In the genomic region with DNA sequence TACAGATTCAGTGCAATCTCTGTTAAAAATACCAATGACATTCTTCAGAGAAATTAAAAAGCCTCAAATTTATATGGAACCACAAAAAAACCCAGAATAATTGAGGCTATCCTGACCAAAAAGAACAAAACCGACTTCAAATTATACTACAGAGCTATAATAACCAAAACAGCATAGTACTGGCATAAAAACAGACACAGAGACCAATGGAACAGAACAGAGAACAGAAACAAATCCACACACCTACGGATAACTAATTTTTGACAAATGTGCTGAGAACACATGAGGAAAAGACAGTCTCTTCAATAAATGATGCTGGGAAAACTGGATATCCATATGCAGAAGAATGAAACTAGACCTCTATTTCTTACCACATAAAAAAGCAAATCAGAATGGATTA, we compare ENCODE assay signal across 8 cellular contexts. TPM values are rescaled to one million over a fixed set of nuclear protein-coding genes. Genes with fewer than 3 reads are reported as not detected.
DNase-seq lines count a peak whose midpoint lies in the region; ATAC-seq, FAIRE-seq and TF ChIP-seq lines count a peak whose summit lies in the region.
"Not testable (repeated sequence)": the region's sequence is repeated elsewhere in the genome, so short reads cannot be mapped to it uniquely, and the experiment has no call there.

No MANE protein-coding gene starts in this region.

- not testable (repeated sequence) for ATAC-seq in A549; activated B cell treated with CpG ODN at 0.5 μM for 24 hours (ENCODE audit: low read depth); naive B cell (ENCODE audit: low read depth in 2 of 2)

- 42% methylated on average over 2 of the region's 2 CpGs for WGBS in A549 (ENCODE audit: missing lambda C conversion rate)

- not testable (repeated sequence) for H3K4me3 ChIP-seq in A549; Caco-2 (ENCODE audit: low read depth, low read length)

- H3K4me2 ChIP-seq in A549 = not testable (repeated sequence)

- TF ChIP-seq POLR2A in A549 (IDR thresholded peaks at IDR 0.05; ENCODE audit: low read length) = not testable (repeated sequence)

- not testable (repeated sequence) for BruUV-seq in Caco-2 (replicated peaks; lab: Mats Ljungman, UMichigan)

- not testable (repeated sequence) for H3K27me3 ChIP-seq in Caco-2 (replicated peaks; ENCODE audit: control insufficient read depth, insufficient read depth, low read length)

- DNase-seq in A549 (ENCODE audit: low read depth in 1 of 2, low spot score in 1 of 2); Caco-2; activated B cell treated with CpG ODN at 0.5 μM for 24 hours; activated T-helper 2 cell treated with anti-CD3 and anti-CD28 coated beads, Interferon-gamma antibody, Interleukin-2, Interleukin-4, amounts not matched to agents 10 μg/mL and 5 μg/mL and 100 μg/mL, durations not matched to agents 14 hours and 24 hours and 36 hours (ENCODE audit: low spot score); chondrocyte (ENCODE audit: low spot score); naive B cell; nephron progenitor cell; type B pancreatic cell (ENCODE audit: extremely low spot score, unreplicated experiment): not testable (repeated sequence)

- POLR2A ChIA-PET in A549 (lab: Yijun Ruan, JAX); Caco-2 (lab: Charles Lee); activated B cell treated with CpG ODN at 0.5 μM for 24 hours (lab: Charles Lee): not testable (repeated sequence)

- not testable (repeated sequence) for H3K27ac Mint-ChIP-seq in Caco-2 (ENCODE audit: unreplicated experiment); activated B cell treated with CpG ODN at 0.5 μM for 24 hours; activated T-helper 2 cell treated with anti-CD3 and anti-CD28 coated beads, Interferon-gamma antibody, Interleukin-2, Interleukin-4, amounts not matched to agents 10 μg/mL and 5 μg/mL and 100 μg/mL, durations not matched to agents 14 hours and 24 hours and 36 hours; chondrocyte (ENCODE audit: unreplicated experiment); nephron progenitor cell; type B pancreatic cell
- peak overlapping the region in 1 of 6 donors; percentile 84 for H3K27ac Mint-ChIP-seq in naive B cell

- H3K9me3 ChIP-seq in A549 (peaks cover 87% of the 10 kb centered on the region), Caco-2 (peaks cover 18% of the 10 kb centered on the region)

- intact Hi-C loops in Caco-2 (cut with micrococcal nuclease; ENCODE audit: unreplicated experiment) = loop anchor here (10.0 kb wide), 1 partner anchor 105 kb away; the partner anchor contains the start of gene ZNF223
- intact Hi-C loops in activated B cell treated with CpG ODN at 0.5 μM for 24 hours (cut with micrococcal nuclease) = loop anchor here (2.0 kb wide), 1 partner anchor 53 kb away; the partner anchor contains the start of gene ZNF230
- intact Hi-C loops in activated T-helper 2 cell treated with anti-CD3 and anti-CD28 coated beads, Interferon-gamma antibody, Interleukin-2, Interleukin-4, amounts not matched to agents 10 μg/mL and 5 μg/mL and 100 μg/mL, durations not matched to agents 14 hours and 24 hours and 36 hours (cut with micrococcal nuclease) = not testable (repeated sequence)

- H3K4me3 Mint-ChIP-seq in Caco-2 (ENCODE audit: unreplicated experiment) (peak overlapping the region; percentile 30), activated B cell treated with CpG ODN at 0.5 μM for 24 hours (peak overlapping the region; percentile 30), chondrocyte (ENCODE audit: unreplicated experiment) (peak overlapping the region; percentile 17), naive B cell (peak overlapping the region in 6 of 8 donors; percentile 2 to 81 (median 28)), nephron progenitor cell (peak overlapping the region; percentile 58), type B pancreatic cell (peak overlapping the region; percentile 51)
- peak overlapping the region; percentile 43 for H3K4me3 Mint-ChIP-seq in activated T-helper 2 cell treated with anti-CD3 and anti-CD28 coated beads, Interferon-gamma antibody, Interleukin-2, Interleukin-4, amounts not matched to agents 10 μg/mL and 5 μg/mL and 100 μg/mL, durations not matched to agents 14 hours and 24 hours and 36 hours (ENCODE audit: low read depth)

- H3K4me1 ChIP-seq in A549, Caco-2: not testable (repeated sequence)

- not testable (repeated sequence) for H3K27ac ChIP-seq in A549

- peaks cover 17% of the 10 kb centered on the region for H3K27me3 Mint-ChIP-seq in Caco-2 (ENCODE audit: insufficient read depth, unreplicated experiment)
- peaks cover 16% of the 10 kb centered on the region for H3K27me3 Mint-ChIP-seq in activated B cell treated with CpG ODN at 0.5 μM for 24 hours
- not testable (repeated sequence) for H3K27me3 Mint-ChIP-seq in activated T-helper 2 cell treated with anti-CD3 and anti-CD28 coated beads, Interferon-gamma antibody, Interleukin-2, Interleukin-4, amounts not matched to agents 10 μg/mL and 5 μg/mL and 100 μg/mL, durations not matched to agents 14 hours and 24 hours and 36 hours (ENCODE audit: low read depth)
- peaks cover 11% of the 10 kb centered on the region for H3K27me3 Mint-ChIP-seq in chondrocyte (ENCODE audit: low read depth)
- peaks cover 33 to 43% (median 40%) of the 10 kb centered on the region in 3 donors for H3K27me3 Mint-ChIP-seq in naive B cell
- peaks cover 59% of the 10 kb centered on the region for H3K27me3 Mint-ChIP-seq in nephron progenitor cell (ENCODE audit: low read depth, poor library complexity)
- H3K27me3 Mint-ChIP-seq in type B pancreatic cell = peaks cover 30% of the 10 kb centered on the region

- not testable (repeated sequence) for TF ChIP-seq RAD21 in A549 (conservative IDR thresholded peaks at IDR 0.05 in 1 of 2, IDR thresholded peaks at IDR 0.05 in 1 of 2)

- peak; percentile 68 for FAIRE-seq in A549 (lab: Jason Lieb, UNC)

- TF ChIP-seq CTCF in A549 (IDR thresholded peaks at IDR 0.05); Caco-2 (IDR thresholded peaks at IDR 0.05; ENCODE audit: insufficient read depth in 1 of 2, low read depth in 1 of 2, low read length in 1 of 2, severe bottlenecking in 1 of 2, unreplicated experiment in 1 of 2); activated B cell treated with CpG ODN at 0.5 μM for 24 hours (IDR thresholded peaks at IDR 0.05); chondrocyte (IDR thresholded peaks at IDR 0.05); nephron progenitor cell (IDR thresholded peaks at IDR 0.05); type B pancreatic cell (conservative IDR thresholded peaks at IDR 0.05): not testable (repeated sequence)

- H3K9me3 Mint-ChIP-seq in Caco-2 (ENCODE audit: unreplicated experiment) (peaks cover 44% of the 10 kb centered on the region), activated B cell treated with CpG ODN at 0.5 μM for 24 hours (peaks cover 38% of the 10 kb centered on the region), chondrocyte (ENCODE audit: low read depth) (peaks cover 46% of the 10 kb centered on the region), naive B cell (peaks cover 19 to 61% (median 50%) of the 10 kb centered on the region in 7 donors), nephron progenitor cell (peaks cover 94% of the 10 kb centered on the region), type B pancreatic cell (peaks cover 13% of the 10 kb centered on the region)
- peaks cover 55% of the 10 kb centered on the region for H3K9me3 Mint-ChIP-seq in activated T-helper 2 cell treated with anti-CD3 and anti-CD28 coated beads, Interferon-gamma antibody, Interleukin-2, Interleukin-4, amounts not matched to agents 10 μg/mL and 5 μg/mL and 100 μg/mL, durations not matched to agents 14 hours and 24 hours and 36 hours

- H3K36me3 Mint-ChIP-seq in Caco-2 (ENCODE audit: insufficient read depth, unreplicated experiment); activated T-helper 2 cell treated with anti-CD3 and anti-CD28 coated beads, Interferon-gamma antibody, Interleukin-2, Interleukin-4, amounts not matched to agents 10 μg/mL and 5 μg/mL and 100 μg/mL, durations not matched to agents 14 hours and 24 hours and 36 hours (ENCODE audit: low read depth): not testable (repeated sequence)
- H3K36me3 Mint-ChIP-seq in activated B cell treated with CpG ODN at 0.5 μM for 24 hours (ENCODE audit: low read depth) (peaks cover 12% of the 10 kb centered on the region), chondrocyte (ENCODE audit: low read depth) (peaks cover 21% of the 10 kb centered on the region), naive B cell (peaks cover 3 to 53% of the 10 kb centered on the region in 2 donors), nephron progenitor cell (ENCODE audit: low read depth) (peaks cover 46% of the 10 kb centered on the region), type B pancreatic cell (peaks cover 25% of the 10 kb centered on the region)

- not testable (repeated sequence) for H3K4me1 Mint-ChIP-seq in Caco-2 (ENCODE audit: low read depth, unreplicated experiment); activated B cell treated with CpG ODN at 0.5 μM for 24 hours; activated T-helper 2 cell treated with anti-CD3 and anti-CD28 coated beads, Interferon-gamma antibody, Interleukin-2, Interleukin-4, amounts not matched to agents 10 μg/mL and 5 μg/mL and 100 μg/mL, durations not matched to agents 14 hours and 24 hours and 36 hours (ENCODE audit: low read depth); nephron progenitor cell
- H3K4me1 Mint-ChIP-seq in chondrocyte (ENCODE audit: low read depth) (peaks cover 15% of the 10 kb centered on the region), naive B cell (peaks cover 7 to 17% (median 10%) of the 10 kb centered on the region in 3 donors), type B pancreatic cell (ENCODE audit: unreplicated experiment) (peaks cover 12% of the 10 kb centered on the region)

- not testable (repeated sequence) for H3K36me3 ChIP-seq in Caco-2 (ENCODE audit: control insufficient read depth, insufficient read depth, low read length)

- TF ChIP-seq EP300 in A549 (IDR thresholded peaks at IDR 0.05) = not testable (repeated sequence)

- CTCF ChIA-PET in A549 (lab: Yijun Ruan, JAX); Caco-2 (lab: Charles Lee); activated B cell treated with CpG ODN at 0.5 μM for 24 hours (lab: Charles Lee): not testable (repeated sequence)

RNA-seq across cellular contexts. Expression of gene ZNF221, which starts 1.2 kb away (rescaled TPM):
- polyA plus RNA-seq in A549 (2011; rRNA removed) (1.6 and 2.4 TPM in 2 replicates), A549 (2017; fragmentation: RNase III; extraction: RNeasy Plus Mini Kit Qiagen cat#74134 plus additional on column Dnase treatment) (1.2 to 2.3 TPM (median 1.6 TPM) in 3 replicates), naive B cell (ENCODE audit: low read depth in 6 of 6) (1 to 10 TPM in 2 of 6 donors, under 1 TPM in 3, not detected in 1; 0.41 to 4.6 (median 0.97) TPM)
- 0.39 and 0.45 TPM in 2 replicates for polyA plus RNA-seq in A549 (2012; cell fraction: cytosol; rRNA removed)
- polyA plus RNA-seq in A549 (2012; cell fraction: nucleus; rRNA removed) = 0.20 and 1.1 TPM in 2 replicates
- polyA minus RNA-seq in A549 (2011; rRNA and poly(A)+ RNA removed) = 3.1 and 4.0 TPM in 2 replicates
- total RNA-seq in Caco-2 (2022) (4.3 and 6.2 TPM in 2 replicates), activated B cell treated with CpG ODN at 0.5 μM for 24 hours (2.6 TPM in 2 replicates), chondrocyte (7.9 to 9.2 TPM (median 8.7 TPM) in 3 replicates), type B pancreatic cell (ENCODE audit: low replicate concordance) (7.6 and 12.2 TPM in 2 replicates)
- 0.92 and 1.4 TPM in 2 replicates for total RNA-seq in activated T-helper 2 cell treated with anti-CD3 and anti-CD28 coated beads, Interferon-gamma antibody, Interleukin-2, Interleukin-4, amounts not matched to agents 10 μg/mL and 5 μg/mL and 100 μg/mL, durations not matched to agents 14 hours and 24 hours and 36 hours

RNA-seq across cellular contexts. Expression of gene ZNF45, which starts 14.7 kb away (rescaled TPM):
- polyA plus RNA-seq in A549 (2011; rRNA removed) (19.9 and 20.9 TPM in 2 replicates), A549 (2017; fragmentation: RNase III; extraction: RNeasy Plus Mini Kit Qiagen cat#74134 plus additional on column Dnase treatment) (13.3 to 15.1 TPM (median 14.8 TPM) in 3 replicates), naive B cell (ENCODE audit: low read depth in 6 of 6) (10 to 100 TPM in 5 of 6 donors, 1 to 10 TPM in 1; 5.2 to 26.1 (median 15.1) TPM)
- polyA plus RNA-seq in A549 (2012; cell fraction: cytosol; rRNA removed) = 4.7 and 6.2 TPM in 2 replicates
- polyA plus RNA-seq in A549 (2012; cell fraction: nucleus; rRNA removed) = 4.1 and 6.7 TPM in 2 replicates
- 20.5 and 23.9 TPM in 2 replicates for polyA minus RNA-seq in A549 (2011; rRNA and poly(A)+ RNA removed)
- total RNA-seq in Caco-2 (2022) (14.8 and 14.9 TPM in 2 replicates), activated B cell treated with CpG ODN at 0.5 μM for 24 hours (17.2 and 19.1 TPM in 2 replicates), chondrocyte (14.4 to 18.8 TPM (median 15.5 TPM) in 3 replicates), type B pancreatic cell (ENCODE audit: low replicate concordance) (13.9 and 19.2 TPM in 2 replicates)
- total RNA-seq in activated T-helper 2 cell treated with anti-CD3 and anti-CD28 coated beads, Interferon-gamma antibody, Interleukin-2, Interleukin-4, amounts not matched to agents 10 μg/mL and 5 μg/mL and 100 μg/mL, durations not matched to agents 14 hours and 24 hours and 36 hours = 11.1 and 12.2 TPM in 2 replicates

RNA-seq across cellular contexts. Expression of gene ZNF155, which starts 34.2 kb away (rescaled TPM):
- polyA plus RNA-seq in A549 (2011; rRNA removed) (5.2 and 6.6 TPM in 2 replicates), A549 (2017; fragmentation: RNase III; extraction: RNeasy Plus Mini Kit Qiagen cat#74134 plus additional on column Dnase treatment) (3.9 to 4.8 TPM (median 4.3 TPM) in 3 replicates), naive B cell (ENCODE audit: low read depth in 6 of 6) (1 to 10 TPM in 5 of 6 donors, not detected in 1; 1.9 to 4.4 (median 3.2) TPM)
- polyA plus RNA-seq in A549 (2012; cell fraction: cytosol; rRNA removed) = 1.1 and 1.2 TPM in 2 replicates
- polyA plus RNA-seq in A549 (2012; cell fraction: nucleus; rRNA removed) = 1.2 and 2.0 TPM in 2 replicates
- 4.1 and 5.9 TPM in 2 replicates for polyA minus RNA-seq in A549 (2011; rRNA and poly(A)+ RNA removed)
- total RNA-seq in Caco-2 (2022) (9.4 and 10.3 TPM in 2 replicates), activated B cell treated with CpG ODN at 0.5 μM for 24 hours (7.0 and 9.4 TPM in 2 replicates), chondrocyte (6.6 to 9.9 TPM (median 9.3 TPM) in 3 replicates), type B pancreatic cell (ENCODE audit: low replicate concordance) (9.8 and 10.3 TPM in 2 replicates)
- total RNA-seq in activated T-helper 2 cell treated with anti-CD3 and anti-CD28 coated beads, Interferon-gamma antibody, Interleukin-2, Interleukin-4, amounts not matched to agents 10 μg/mL and 5 μg/mL and 100 μg/mL, durations not matched to agents 14 hours and 24 hours and 36 hours = 4.7 and 5.5 TPM in 2 replicates

RNA-seq across cellular contexts. Expression of gene ZNF230, which starts 53.0 kb away (rescaled TPM):
- 6.2 and 6.3 TPM in 2 replicates for polyA plus RNA-seq in A549 (2011; rRNA removed)
- polyA plus RNA-seq in A549 (2012; cell fraction: cytosol; rRNA removed) = 1.6 and 2.0 TPM in 2 replicates
- polyA plus RNA-seq in A549 (2012; cell fraction: nucleus; rRNA removed) = 1.3 and 2.4 TPM in 2 replicates
- 2.9 to 3.3 TPM (median 3.1 TPM) in 3 replicates for polyA plus RNA-seq in A549 (2017; fragmentation: RNase III; extraction: RNeasy Plus Mini Kit Qiagen cat#74134 plus additional on column Dnase treatment)
- polyA minus RNA-seq in A549 (2011; rRNA and poly(A)+ RNA removed) = 5.3 and 8.4 TPM in 2 replicates
- total RNA-seq in Caco-2 (2022) = 5.1 and 5.5 TPM in 2 replicates
- total RNA-seq in activated B cell treated with CpG ODN at 0.5 μM for 24 hours = 12.1 and 15.0 TPM in 2 replicates
- 3.8 and 4.5 TPM in 2 replicates for total RNA-seq in activated T-helper 2 cell treated with anti-CD3 and anti-CD28 coated beads, Interferon-gamma antibody, Interleukin-2, Interleukin-4, amounts not matched to agents 10 μg/mL and 5 μg/mL and 100 μg/mL, durations not matched to agents 14 hours and 24 hours and 36 hours
- total RNA-seq in chondrocyte = 2.2 to 3.9 TPM (median 3.3 TPM) in 3 replicates
- 1 to 10 TPM; 1.9 to 8.8 (median 3.9) TPM for polyA plus RNA-seq in naive B cell (ENCODE audit: low read depth in 6 of 6)
- total RNA-seq in type B pancreatic cell (ENCODE audit: low replicate concordance) = 5.0 and 6.5 TPM in 2 replicates
